8 cellular contexts compared by ENCODE assay signal in genomic region chr3:45011756-45012441, GRCh38. TPM values are rescaled to one million over a fixed set of nuclear protein-coding genes. Genes with fewer than 3 reads are reported as not detected.
DNase-seq lines count a peak whose midpoint lies in the region; ATAC-seq, FAIRE-seq and TF ChIP-seq lines count a peak whose summit lies in the region.

No MANE protein-coding gene starts in this region.

- H3K4me3 ChIP-seq in liver (ENCODE audit: low read depth in 1 of 3, low read length in 3 of 3) (no peak overlapping the region), urinary bladder (ENCODE audit: low read depth, low read length) (no peak overlapping the region)

- TF ChIP-seq CTCF in MCF 10A (IDR thresholded peaks at IDR 0.05; ENCODE audit: unreplicated experiment), result no peak
- TF ChIP-seq CTCF in liver (IDR thresholded peaks at IDR 0.05; ENCODE audit: low read depth, low read length, missing input control), result no peak

- H3K4me1 Mint-ChIP-seq in MCF 10A (ENCODE audit: insufficient read depth, unreplicated experiment), result peaks cover 26% of the 10 kb centered on the region

- no peaks in the 10 kb centered on the region for H3K9me3 ChIP-seq in liver (ENCODE audit: control insufficient read depth in 4 of 4, low read length in 3 of 4)

- no peak for TF ChIP-seq RAD21 in liver (IDR thresholded peaks at IDR 0.05)

- no peaks in the 10 kb centered on the region for H3K9me3 Mint-ChIP-seq in MCF 10A (ENCODE audit: unreplicated experiment)

- no peaks in the 10 kb centered on the region for H3K27me3 Mint-ChIP-seq in MCF 10A (ENCODE audit: insufficient read depth, unreplicated experiment)

- H3K36me3 ChIP-seq in liver (ENCODE audit: control insufficient read depth in 4 of 4, insufficient read depth in 3 of 4, low read depth in 1 of 4, low read length in 3 of 4), result peaks cover 5 to 34% (median 18%) of the 10 kb centered on the region in 4 donors
- no peaks in the 10 kb centered on the region for H3K36me3 ChIP-seq in urinary bladder (ENCODE audit: insufficient read depth)

- H3K27me3 ChIP-seq in liver (ENCODE audit: control insufficient read depth in 4 of 4, insufficient read depth in 4 of 4, low read length in 3 of 4), result no peaks in the 10 kb centered on the region

- peak; percentile 52 for ATAC-seq in HG03108 (IDR thresholded peaks at IDR 0.05; ENCODE audit: unreplicated experiment)

- WGBS in liver, result 67% methylated on average over 7 of the region's 7 CpGs
- whole genome bisulfite sequencing in urinary bladder, result 15% methylated on average over 7 of the region's 7 CpGs

- POLR2A ChIA-PET in MCF 10A (lab: Yijun Ruan, JAX), result interaction anchor here (0.7 to 3.3 kb wide), 11 partner anchors 11 to 708 kb away, joined by 3 to 24 read pairs (median 4); partner anchors contain the start of genes EXOSC7 and ZDHHC3

- intact Hi-C loops in MCF 10A (cut with micrococcal nuclease), result no loop called here

- in situ Hi-C loops in ACHN (cut with HindIII; ENCODE audit: low pct_ligation_motif_present, low pct_unique_long_range_greater_than_20kb, low sequenced_read_pairs), result no loop called here

- H3K36me3 Mint-ChIP-seq in MCF 10A (ENCODE audit: insufficient read depth, unreplicated experiment), result peaks cover 40% of the 10 kb centered on the region

- H3K9ac ChIP-seq in liver (ENCODE audit: low read depth in 1 of 2, low read length in 2 of 2), result no peak overlapping the region

- BruUV-seq in MCF 10A (replicated peaks; lab: Mats Ljungman, UMichigan), result no TSS peak

- DNase-seq in ACHN, result peak; percentile 86
- peak; percentile 34 for DNase-seq in MCF 10A (ENCODE audit: unreplicated experiment)
- no peak for DNase-seq in inferior parietal cortex (ENCODE audit: extremely low spot score)
- DNase-seq in hypothalamus (lab: John Stamatoyannopoulos, UW), result no peak
- no peak for DNase-seq in frontal cortex (ENCODE audit: low spot score in 2 of 2)

- FAIRE-seq in frontal cortex (lab: Jason Lieb, UNC), result no peak

- H3K4me1 ChIP-seq in liver (ENCODE audit: control insufficient read depth in 4 of 4, insufficient read depth in 4 of 4, low read length in 3 of 4) (peaks cover 0 to 5% (median 3%) of the 10 kb centered on the region in 4 donors), urinary bladder (ENCODE audit: insufficient read depth) (peaks cover 2% of the 10 kb centered on the region)

- peak overlapping the region; percentile 3 to 38 for H3K27ac ChIP-seq in liver (ENCODE audit: low read depth in 1 of 2, low read length in 2 of 2)
- peak overlapping the region; percentile 64 for H3K27ac ChIP-seq in urinary bladder (ENCODE audit: low read depth)

- H3K4me3 Mint-ChIP-seq in MCF 10A (ENCODE audit: unreplicated experiment), result peak overlapping the region; percentile 31

- CTCF ChIA-PET in MCF 10A (lab: Yijun Ruan, JAX), result interaction anchor here (0.6 to 0.7 kb wide), 2 partner anchors 36 to 198 kb away, joined by 3 read pairs; partner anchors contain the start of gene ZDHHC3

- H3K27ac Mint-ChIP-seq in MCF 10A (ENCODE audit: low read depth, unreplicated experiment), result peak overlapping the region; percentile 87

TF ChIP-seq in liver, 16 proteins besides CTCF, POLR2A, EP300 and RAD21:
- TF ChIP-seq MAX (IDR thresholded peaks at IDR 0.05) (no peak), NR2F2 (IDR thresholded peaks at IDR 0.05) (peak; percentile 40)
TF ChIP-seq in liver: peak in this region for 1.

RNA-seq across cellular contexts. Expression of gene CLEC3B, which starts 14.2 kb away (rescaled TPM):
- total RNA-seq in MCF 10A (2022) (not detected in 2 replicates), liver (1 to 10 TPM; 7.7 to 8.9 TPM), urinary bladder (89.4 TPM), frontal cortex (24.1 TPM)
- polyA plus RNA-seq in liver (10 to 100 TPM; 17.0 to 28.8 TPM), urinary bladder (219 TPM)

RNA-seq across cellular contexts. Expression of gene EXOSC7, which starts 35.9 kb away (rescaled TPM):
- total RNA-seq in MCF 10A (2022) (59.7 and 73.3 TPM in 2 replicates), liver (10 to 100 TPM; 20.0 to 23.4 TPM), urinary bladder (33.4 TPM), frontal cortex (27.3 TPM)
- polyA plus RNA-seq in liver (10 to 100 TPM; 15.5 to 27.2 TPM), urinary bladder (32.5 TPM)

RNA-seq across cellular contexts. Expression of gene ZDHHC3, which starts 35.9 kb away (rescaled TPM):
- 37.7 and 40.1 TPM in 2 replicates for total RNA-seq in MCF 10A (2022)
- 10 to 100 TPM; 24.8 to 43.0 TPM for total RNA-seq in liver
- polyA plus RNA-seq in liver, result 10 to 100 TPM; 15.4 to 24.0 TPM
- total RNA-seq in urinary bladder, result 56.1 TPM
- polyA plus RNA-seq in urinary bladder, result 44.7 TPM
- 44.0 TPM for total RNA-seq in frontal cortex

Comparison
In these comparisons a context has a peak if more than half of its experiments do, and no peak if none do; other contexts are left out.
1. DNase-seq: peak in ACHN (single experiment) and MCF 10A (single experiment); none in inferior parietal cortex (single experiment), hypothalamus (0 of 51) and frontal cortex (0 of 2).